Comparison of ENCODE assay signal across 8 cellular contexts in genomic region chr3:179882322-179882721, GRCh38.
DNase-seq lines count a peak whose midpoint lies in the region; ATAC-seq lines count a peak whose summit lies in the region.

No MANE protein-coding gene starts in this region.

- peak; percentile 64 for DNase-seq in activated CD4-positive, alpha-beta T cell treated with anti-CD3 and anti-CD28 coated beads, Interleukin-2, amount 10 ng/mL, durations not matched to agents 24 days and 14 days
- no peak for DNase-seq in activated CD4-positive, alpha-beta T cell treated with anti-CD3 and anti-CD28 coated beads, Interleukin-2, amount 50 U/mL, for 48 hours
- peak; percentile 29 for DNase-seq in NCI-H2196 (lab: John Stamatoyannopoulos, UW; ENCODE audit: unreplicated experiment)
- peak; percentile 32 for DNase-seq in renal cortical epithelial cell (ENCODE audit: low read depth)
- DNase-seq in SHP77 (lab: John Stamatoyannopoulos, UW), result no peak
- no peak for DNase-seq in SHP77 treated with DMSO at 0.1 percent for 48 hours (lab: John Stamatoyannopoulos, UW)
- no peak for DNase-seq in activated T-helper 2 cell treated with anti-CD3 and anti-CD28 coated beads, Interferon-gamma antibody, Interleukin-2, Interleukin-4, amounts not matched to agents 10 μg/mL and 5 μg/mL and 100 μg/mL, durations not matched to agents 14 hours and 24 hours and 36 hours (ENCODE audit: low spot score)

- H3K36me3 Mint-ChIP-seq in activated CD4-positive, alpha-beta T cell treated with anti-CD3 and anti-CD28 coated beads, Interleukin-2, amount 10 ng/mL, durations not matched to agents 24 days and 14 days (ENCODE audit: low read depth), result no peaks in the 10 kb centered on the region
- no peaks in the 10 kb centered on the region for H3K36me3 Mint-ChIP-seq in activated T-helper 2 cell treated with anti-CD3 and anti-CD28 coated beads, Interferon-gamma antibody, Interleukin-2, Interleukin-4, amounts not matched to agents 10 μg/mL and 5 μg/mL and 100 μg/mL, durations not matched to agents 14 hours and 24 hours and 36 hours (ENCODE audit: low read depth)

- H3K27ac Mint-ChIP-seq in activated CD4-positive, alpha-beta T cell treated with anti-CD3 and anti-CD28 coated beads, Interleukin-2, amount 10 ng/mL, durations not matched to agents 24 days and 14 days, result no peak overlapping the region
- H3K27ac Mint-ChIP-seq in activated T-helper 2 cell treated with anti-CD3 and anti-CD28 coated beads, Interferon-gamma antibody, Interleukin-2, Interleukin-4, amounts not matched to agents 10 μg/mL and 5 μg/mL and 100 μg/mL, durations not matched to agents 14 hours and 24 hours and 36 hours, result no peak overlapping the region

- intact Hi-C loops in activated CD4-positive, alpha-beta T cell treated with anti-CD3 and anti-CD28 coated beads, Interleukin-2, amount 10 ng/mL, durations not matched to agents 24 days and 14 days (cut with micrococcal nuclease), result no loop called here
- intact Hi-C loops in activated T-helper 2 cell treated with anti-CD3 and anti-CD28 coated beads, Interferon-gamma antibody, Interleukin-2, Interleukin-4, amounts not matched to agents 10 μg/mL and 5 μg/mL and 100 μg/mL, durations not matched to agents 14 hours and 24 hours and 36 hours (cut with micrococcal nuclease), result no loop called here

- peaks cover 2% of the 10 kb centered on the region for H3K4me1 Mint-ChIP-seq in activated CD4-positive, alpha-beta T cell treated with anti-CD3 and anti-CD28 coated beads, Interleukin-2, amount 10 ng/mL, durations not matched to agents 24 days and 14 days
- H3K4me1 Mint-ChIP-seq in activated T-helper 2 cell treated with anti-CD3 and anti-CD28 coated beads, Interferon-gamma antibody, Interleukin-2, Interleukin-4, amounts not matched to agents 10 μg/mL and 5 μg/mL and 100 μg/mL, durations not matched to agents 14 hours and 24 hours and 36 hours (ENCODE audit: low read depth), result no peaks in the 10 kb centered on the region

- peak; percentile 69 for ATAC-seq in HG02763 (IDR thresholded peaks at IDR 0.05; ENCODE audit: unreplicated experiment)

- H3K4me3 Mint-ChIP-seq in activated CD4-positive, alpha-beta T cell treated with anti-CD3 and anti-CD28 coated beads, Interleukin-2, amount 10 ng/mL, durations not matched to agents 24 days and 14 days, result no peak overlapping the region
- no peak overlapping the region for H3K4me3 Mint-ChIP-seq in activated T-helper 2 cell treated with anti-CD3 and anti-CD28 coated beads, Interferon-gamma antibody, Interleukin-2, Interleukin-4, amounts not matched to agents 10 μg/mL and 5 μg/mL and 100 μg/mL, durations not matched to agents 14 hours and 24 hours and 36 hours (ENCODE audit: low read depth)

- peaks cover 4% of the 10 kb centered on the region for H3K27me3 Mint-ChIP-seq in activated CD4-positive, alpha-beta T cell treated with anti-CD3 and anti-CD28 coated beads, Interleukin-2, amount 10 ng/mL, durations not matched to agents 24 days and 14 days
- H3K27me3 Mint-ChIP-seq in activated T-helper 2 cell treated with anti-CD3 and anti-CD28 coated beads, Interferon-gamma antibody, Interleukin-2, Interleukin-4, amounts not matched to agents 10 μg/mL and 5 μg/mL and 100 μg/mL, durations not matched to agents 14 hours and 24 hours and 36 hours (ENCODE audit: low read depth), result peaks cover 11% of the 10 kb centered on the region

- no peaks in the 10 kb centered on the region for H3K9me3 Mint-ChIP-seq in activated CD4-positive, alpha-beta T cell treated with anti-CD3 and anti-CD28 coated beads, Interleukin-2, amount 10 ng/mL, durations not matched to agents 24 days and 14 days
- H3K9me3 Mint-ChIP-seq in activated T-helper 2 cell treated with anti-CD3 and anti-CD28 coated beads, Interferon-gamma antibody, Interleukin-2, Interleukin-4, amounts not matched to agents 10 μg/mL and 5 μg/mL and 100 μg/mL, durations not matched to agents 14 hours and 24 hours and 36 hours, result no peaks in the 10 kb centered on the region

Comparison
In these comparisons a context has a peak if more than half of its experiments do, and no peak if none do; other contexts are left out.
1. DNase-seq: peak in activated CD4-positive, alpha-beta T cell treated with anti-CD3 and anti-CD28 coated beads, Interleukin-2, amount 10 ng/mL, durations not matched to agents 24 days and 14 days (single experiment), NCI-H2196 (single experiment) and renal cortical epithelial cell (single experiment); none in activated CD4-positive, alpha-beta T cell treated with anti-CD3 and anti-CD28 coated beads, Interleukin-2, amount 50 U/mL, for 48 hours (0 of 2), SHP77 (0 of 2), SHP77 treated with DMSO at 0.1 percent for 48 hours (single experiment) and activated T-helper 2 cell treated with anti-CD3 and anti-CD28 coated beads, Interferon-gamma antibody, Interleukin-2, Interleukin-4, amounts not matched to agents 10 μg/mL and 5 μg/mL and 100 μg/mL, durations not matched to agents 14 hours and 24 hours and 36 hours (single experiment).